22 cellular contexts compared by ENCODE assay signal in genomic region chr12:89988156-89988555, GRCh38.
"Had no signal": no experiment of that assay in that cellular context is flagged by ENCODE, and none has a peak within 500 bp of the region (broad histone marks: within the 10 kb centered on the region; RNA-seq: fewer than 3 reads in every experiment).

No MANE protein-coding gene starts in this region.

- H3K27ac ChIP-seq: esophagus muscularis mucosa, heart right ventricle, ovary, tibial artery had no signal

- H3K4me3 ChIP-seq: dorsolateral prefrontal cortex, esophagus muscularis mucosa, heart right ventricle, ovary, tibial artery had no signal

- H3K4me3 Mint-ChIP-seq: activated naive CD8-positive, alpha-beta T cell treated with anti-CD3 and anti-CD28 coated beads for 36 hours; central memory CD8-positive, alpha-beta T cell; effector memory CD8-positive, alpha-beta T cell; naive B cell; stimulated activated effector memory CD8-positive, alpha-beta T cell treated with anti-CD3 and anti-CD28 coated beads, Interleukin-12 subunit alpha, Interleukin-12 subunit beta, amount 100 ng/mL, for 72 hours; stimulated activated naive CD8-positive, alpha-beta T cell treated with anti-CD3 and anti-CD28 coated beads, Interleukin-15, amount 100 ng/mL, for 72 hours; T-helper 1 cell treated with Interleukin-12 subunit alpha and Interleukin-12 subunit beta and Interleukin-4 antibody, amounts not matched to agents 30 μg/mL and 1 μg/mL, for 36 hours; WTC11 had no signal

- H3K4me1 Mint-ChIP-seq: stimulated activated naive CD8-positive, alpha-beta T cell treated with anti-CD3 and anti-CD28 coated beads, Interleukin-15, amount 100 ng/mL, for 72 hours had no signal

- H3K36me3 ChIP-seq: esophagus muscularis mucosa, heart right ventricle, ovary, tibial artery had no signal

- H3K27me3 ChIP-seq: dorsolateral prefrontal cortex, esophagus muscularis mucosa, heart right ventricle, ovary, tibial artery had no signal

- H3K27ac Mint-ChIP-seq: activated naive CD8-positive, alpha-beta T cell treated with anti-CD3 and anti-CD28 coated beads for 36 hours; activated T-helper 2 cell treated with anti-CD3 and anti-CD28 coated beads, Interferon-gamma antibody, Interleukin-2, Interleukin-4, amounts not matched to agents 10 μg/mL and 5 μg/mL and 100 μg/mL, durations not matched to agents 14 hours and 24 hours and 36 hours; effector memory CD8-positive, alpha-beta T cell; stimulated activated effector memory CD8-positive, alpha-beta T cell treated with anti-CD3 and anti-CD28 coated beads, Interleukin-12 subunit alpha, Interleukin-12 subunit beta, amount 100 ng/mL, for 72 hours; stimulated activated naive CD8-positive, alpha-beta T cell treated with anti-CD3 and anti-CD28 coated beads, Interleukin-15, amount 100 ng/mL, for 72 hours; T-helper 1 cell treated with Interleukin-12 subunit alpha and Interleukin-12 subunit beta and Interleukin-4 antibody, amounts not matched to agents 30 μg/mL and 1 μg/mL, for 36 hours; WTC11 had no signal

- H3K9me3 Mint-ChIP-seq: activated naive CD8-positive, alpha-beta T cell treated with anti-CD3 and anti-CD28 coated beads for 36 hours; activated T-helper 2 cell treated with anti-CD3 and anti-CD28 coated beads, Interferon-gamma antibody, Interleukin-2, Interleukin-4, amounts not matched to agents 10 μg/mL and 5 μg/mL and 100 μg/mL, durations not matched to agents 14 hours and 24 hours and 36 hours; central memory CD8-positive, alpha-beta T cell; effector memory CD8-positive, alpha-beta T cell; stimulated activated effector memory CD8-positive, alpha-beta T cell treated with anti-CD3 and anti-CD28 coated beads, Interleukin-12 subunit alpha, Interleukin-12 subunit beta, amount 100 ng/mL, for 72 hours; stimulated activated naive CD8-positive, alpha-beta T cell treated with anti-CD3 and anti-CD28 coated beads, Interleukin-15, amount 100 ng/mL, for 72 hours; T-helper 1 cell treated with Interleukin-12 subunit alpha and Interleukin-12 subunit beta and Interleukin-4 antibody, amounts not matched to agents 30 μg/mL and 1 μg/mL, for 36 hours; WTC11 had no signal

- H3K9me3 ChIP-seq: esophagus muscularis mucosa, heart right ventricle, ovary, tibial artery had no signal

- H3K27me3 Mint-ChIP-seq: activated naive CD8-positive, alpha-beta T cell treated with anti-CD3 and anti-CD28 coated beads for 36 hours; central memory CD8-positive, alpha-beta T cell; naive B cell; stimulated activated naive CD8-positive, alpha-beta T cell treated with anti-CD3 and anti-CD28 coated beads, Interleukin-15, amount 100 ng/mL, for 72 hours had no signal

- H3K4me1 ChIP-seq: esophagus muscularis mucosa, tibial artery had no signal

- H3K36me3 Mint-ChIP-seq: activated naive CD8-positive, alpha-beta T cell treated with anti-CD3 and anti-CD28 coated beads for 36 hours; stimulated activated effector memory CD8-positive, alpha-beta T cell treated with anti-CD3 and anti-CD28 coated beads, Interleukin-12 subunit alpha, Interleukin-12 subunit beta, amount 100 ng/mL, for 72 hours; WTC11 had no signal

- DNase-seq: activated naive CD4-positive, alpha-beta T cell; activated naive CD8-positive, alpha-beta T cell treated with anti-CD3 and anti-CD28 coated beads for 36 hours; activated T-cell treated with anti-CD3 and anti-CD28 coated beads, Interleukin-2, amount 50 U/mL, for 1 hour; dorsolateral prefrontal cortex; effector memory CD8-positive, alpha-beta T cell; heart right ventricle; islet precursor cell; left cardiac atrium; mesendoderm; naive B cell; ovary; right cardiac atrium; stimulated activated CD4-positive, alpha-beta T cell treated with anti-CD3 and anti-CD28 coated beads, Interleukin-2, amount 100 ng/mL, for 24 hours; stimulated activated naive CD8-positive, alpha-beta T cell treated with anti-CD3 and anti-CD28 coated beads, Interleukin-15, amount 100 ng/mL, for 72 hours; T1000; tibial artery had no signal
